Comparison of ENCODE assay signal across 1 cellular context in genomic region chr1:36159614-36160387, GRCh38.
TF ChIP-seq lines count a peak whose summit lies in the region.

No MANE protein-coding gene starts in this region.

TF ChIP-seq in HepG2, 621 proteins besides CTCF, POLR2A, EP300 and RAD21:
- TF ChIP-seq MAZ (IDR thresholded peaks at IDR 0.05; ENCODE audit: borderline replicate concordance, low read depth, low read length) (no peak), MAZ (CRISPR knock-in tag; IDR thresholded peaks at IDR 0.05; ENCODE audit: low read depth) (no peak), ZNF768 (CRISPR knock-in tag; IDR thresholded peaks at IDR 0.05) (no peak), ZNF431 (CRISPR knock-in tag; IDR thresholded peaks at IDR 0.05; ENCODE audit: borderline replicate concordance, low read depth) (no peak), TSC22D2 (CRISPR knock-in tag; IDR thresholded peaks at IDR 0.05; ENCODE audit: borderline replicate concordance) (no peak), RNF2 (conservative IDR thresholded peaks at IDR 0.05; ENCODE audit: low read depth) (no peak), ZC3H13 (CRISPR knock-in tag; IDR thresholded peaks at IDR 0.05) (no peak)
- TF ChIP-seq, protein P1, sequence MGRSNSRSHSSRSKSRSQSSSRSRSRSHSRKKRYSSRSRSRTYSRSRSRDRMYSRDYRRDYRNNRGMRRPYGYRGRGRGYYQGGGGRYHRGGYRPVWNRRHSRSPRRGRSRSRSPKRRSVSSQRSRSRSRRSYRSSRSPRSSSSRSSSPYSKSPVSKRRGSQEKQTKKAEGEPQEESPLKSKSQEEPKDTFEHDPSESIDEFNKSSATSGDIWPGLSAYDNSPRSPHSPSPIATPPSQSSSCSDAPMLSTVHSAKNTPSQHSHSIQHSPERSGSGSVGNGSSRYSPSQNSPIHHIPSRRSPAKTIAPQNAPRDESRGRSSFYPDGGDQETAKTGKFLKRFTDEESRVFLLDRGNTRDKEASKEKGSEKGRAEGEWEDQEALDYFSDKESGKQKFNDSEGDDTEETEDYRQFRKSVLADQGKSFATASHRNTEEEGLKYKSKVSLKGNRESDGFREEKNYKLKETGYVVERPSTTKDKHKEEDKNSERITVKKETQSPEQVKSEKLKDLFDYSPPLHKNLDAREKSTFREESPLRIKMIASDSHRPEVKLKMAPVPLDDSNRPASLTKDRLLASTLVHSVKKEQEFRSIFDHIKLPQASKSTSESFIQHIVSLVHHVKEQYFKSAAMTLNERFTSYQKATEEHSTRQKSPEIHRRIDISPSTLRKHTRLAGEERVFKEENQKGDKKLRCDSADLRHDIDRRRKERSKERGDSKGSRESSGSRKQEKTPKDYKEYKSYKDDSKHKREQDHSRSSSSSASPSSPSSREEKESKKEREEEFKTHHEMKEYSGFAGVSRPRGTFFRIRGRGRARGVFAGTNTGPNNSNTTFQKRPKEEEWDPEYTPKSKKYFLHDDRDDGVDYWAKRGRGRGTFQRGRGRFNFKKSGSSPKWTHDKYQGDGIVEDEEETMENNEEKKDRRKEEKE (IDR thresholded peaks at IDR 0.05) = no peak
